In the genomic region with DNA sequence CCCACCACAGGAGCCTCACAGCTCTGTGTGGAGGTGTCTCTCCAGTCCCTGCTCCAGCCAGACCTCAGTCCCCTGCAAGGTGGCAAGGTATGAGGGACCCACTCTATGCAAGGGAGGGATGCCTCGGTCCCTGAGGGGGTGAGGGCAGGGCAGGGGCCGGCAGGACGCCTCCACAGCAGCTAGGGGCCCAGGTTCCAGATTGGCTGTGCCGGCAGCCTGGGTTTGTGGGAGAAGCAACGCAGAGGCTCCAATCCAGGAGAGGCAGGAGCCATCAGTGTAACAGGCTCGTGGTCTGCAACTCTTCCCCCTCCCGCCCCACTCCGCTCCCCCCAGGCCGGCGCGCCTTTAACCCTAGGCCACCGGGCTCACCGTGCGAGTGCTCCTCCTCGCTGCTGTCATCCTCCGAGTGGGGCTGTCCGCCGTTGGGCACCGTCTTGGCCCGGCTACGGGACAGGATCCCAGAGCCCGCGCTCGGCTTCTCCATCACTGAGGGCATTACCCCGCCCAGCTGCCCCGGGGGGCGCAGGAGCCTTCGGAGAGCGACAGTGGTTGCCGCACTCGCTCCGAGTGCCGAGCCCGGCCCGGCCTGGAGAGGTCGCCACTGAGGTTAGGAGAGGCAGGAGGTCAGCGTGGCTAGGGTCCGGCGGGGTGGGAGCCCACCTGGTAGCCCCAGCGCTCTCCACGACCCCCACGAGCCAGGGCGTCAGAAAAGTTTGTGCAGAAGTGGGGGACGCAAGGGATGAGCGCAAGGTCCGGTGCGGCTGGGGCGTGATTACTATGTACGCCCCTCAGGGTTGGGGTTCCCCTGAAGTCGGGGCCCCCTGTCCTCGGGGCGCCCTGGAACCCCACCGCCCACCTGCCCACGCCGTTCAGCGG, we compare ENCODE assay signal across 1 cellular context.
A peak's percentile ranks its signal among the peaks of the same experiment; 100 is the strongest.
TF ChIP-seq lines count a peak whose summit lies in the region.

No MANE protein-coding gene starts in this region.

TF ChIP-seq in HEK293, 187 proteins besides CTCF, POLR2A, EP300 and RAD21 (continued from another document and continues in another):
- TF ChIP-seq TCF7L2 (IDR thresholded peaks at IDR 0.05; ENCODE audit: borderline replicate concordance, low read depth, low read length) (no peak), SALL2 (tag by site-specific recombination; IDR thresholded peaks at IDR 0.05; ENCODE audit: borderline replicate concordance) (no peak), ZNF266 (tag by site-specific recombination; IDR thresholded peaks at IDR 0.05; ENCODE audit: low read depth) (no peak), ZNF530 (tag by site-specific recombination; IDR thresholded peaks at IDR 0.05; ENCODE audit: low read depth) (no peak), RBAK (tag by site-specific recombination; IDR thresholded peaks at IDR 0.05) (no peak), ZNF768 (tag by site-specific recombination; IDR thresholded peaks at IDR 0.05) (no peak), ZNF146 (tag by site-specific recombination; IDR thresholded peaks at IDR 0.05) (no peak), ZBTB21 (tag by site-specific recombination; IDR thresholded peaks at IDR 0.05) (no peak), ZNF394 (tag by site-specific recombination; IDR thresholded peaks at IDR 0.05; ENCODE audit: borderline replicate concordance) (no peak; the same call in 1 of the 2 replicates), GLI4 (tag by site-specific recombination; IDR thresholded peaks at IDR 0.05) (no peak), ZSCAN30 (tag by site-specific recombination; IDR thresholded peaks at IDR 0.05) (0 out of 2 replicates have a peak, but pooled peaks have one; percentile 52), ZNF211 (tag by site-specific recombination; IDR thresholded peaks at IDR 0.05; ENCODE audit: low read depth) (no peak), ZSCAN23 (tag by site-specific recombination; IDR thresholded peaks at IDR 0.05) (no peak), MEIS1 (CRISPR knock-in tag; IDR thresholded peaks at IDR 0.05; ENCODE audit: borderline replicate concordance) (no peak), SCRT1 (tag by site-specific recombination; IDR thresholded peaks at IDR 0.05; ENCODE audit: borderline replicate concordance) (no peak), ZNF138 (tag by site-specific recombination; IDR thresholded peaks at IDR 0.05; ENCODE audit: borderline replicate concordance) (no peak), HOXC10 (CRISPR knock-in tag; IDR thresholded peaks at IDR 0.05) (no peak), YY1 (tag by site-specific recombination; IDR thresholded peaks at IDR 0.05) (no peak), MZF1 (tag by site-specific recombination; IDR thresholded peaks at IDR 0.05; ENCODE audit: borderline replicate concordance) (no peak), ZNF404 (tag by site-specific recombination; IDR thresholded peaks at IDR 0.05) (no peak), ZBTB8A (tag by site-specific recombination; IDR thresholded peaks at IDR 0.05) (peak; percentile 59), ZBTB17 (tag by site-specific recombination; IDR thresholded peaks at IDR 0.05) (peak; percentile 89), ZNF843 (tag by site-specific recombination; IDR thresholded peaks at IDR 0.05) (no peak), ZNF521 (tag by site-specific recombination; IDR thresholded peaks at IDR 0.05) (no peak), ZNF707 (tag by site-specific recombination; IDR thresholded peaks at IDR 0.05) (no peak), ZNF10 (tag by site-specific recombination; IDR thresholded peaks at IDR 0.05) (no peak), ZNF121 (tag by site-specific recombination; IDR thresholded peaks at IDR 0.05) (no peak), ZBTB20 (tag by site-specific recombination; IDR thresholded peaks at IDR 0.05) (peak; percentile 66; the same call in 1 of the 2 replicates), ZNF791 (tag by site-specific recombination; IDR thresholded peaks at IDR 0.05) (no peak), ZNF169 (tag by site-specific recombination; IDR thresholded peaks at IDR 0.05) (no peak), ZNF23 (tag by site-specific recombination; IDR thresholded peaks at IDR 0.05; ENCODE audit: borderline replicate concordance) (no peak), ZNF426 (tag by site-specific recombination; IDR thresholded peaks at IDR 0.05) (no peak), ZNF37A (tag by site-specific recombination; IDR thresholded peaks at IDR 0.05) (no peak), ZNF670 (tag by site-specific recombination; IDR thresholded peaks at IDR 0.05; ENCODE audit: low read depth) (no peak), SP3 (tag by site-specific recombination; IDR thresholded peaks at IDR 0.05) (no peak)
- TF ChIP-seq, protein P1, sequence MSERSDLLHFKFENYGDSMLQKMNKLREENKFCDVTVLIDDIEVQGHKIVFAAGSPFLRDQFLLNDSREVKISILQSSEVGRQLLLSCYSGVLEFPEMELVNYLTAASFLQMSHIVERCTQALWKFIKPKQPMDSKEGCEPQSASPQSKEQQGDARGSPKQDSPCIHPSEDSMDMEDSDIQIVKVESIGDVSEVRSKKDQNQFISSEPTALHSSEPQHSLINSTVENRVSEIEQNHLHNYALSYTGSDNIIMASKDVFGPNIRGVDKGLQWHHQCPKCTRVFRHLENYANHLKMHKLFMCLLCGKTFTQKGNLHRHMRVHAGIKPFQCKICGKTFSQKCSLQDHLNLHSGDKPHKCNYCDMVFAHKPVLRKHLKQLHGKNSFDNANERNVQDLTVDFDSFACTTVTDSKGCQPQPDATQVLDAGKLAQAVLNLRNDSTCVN (tag by site-specific recombination; optimal IDR thresholded peaks at IDR 0.05): peak; percentile 39
- TF ChIP-seq, protein P2, sequence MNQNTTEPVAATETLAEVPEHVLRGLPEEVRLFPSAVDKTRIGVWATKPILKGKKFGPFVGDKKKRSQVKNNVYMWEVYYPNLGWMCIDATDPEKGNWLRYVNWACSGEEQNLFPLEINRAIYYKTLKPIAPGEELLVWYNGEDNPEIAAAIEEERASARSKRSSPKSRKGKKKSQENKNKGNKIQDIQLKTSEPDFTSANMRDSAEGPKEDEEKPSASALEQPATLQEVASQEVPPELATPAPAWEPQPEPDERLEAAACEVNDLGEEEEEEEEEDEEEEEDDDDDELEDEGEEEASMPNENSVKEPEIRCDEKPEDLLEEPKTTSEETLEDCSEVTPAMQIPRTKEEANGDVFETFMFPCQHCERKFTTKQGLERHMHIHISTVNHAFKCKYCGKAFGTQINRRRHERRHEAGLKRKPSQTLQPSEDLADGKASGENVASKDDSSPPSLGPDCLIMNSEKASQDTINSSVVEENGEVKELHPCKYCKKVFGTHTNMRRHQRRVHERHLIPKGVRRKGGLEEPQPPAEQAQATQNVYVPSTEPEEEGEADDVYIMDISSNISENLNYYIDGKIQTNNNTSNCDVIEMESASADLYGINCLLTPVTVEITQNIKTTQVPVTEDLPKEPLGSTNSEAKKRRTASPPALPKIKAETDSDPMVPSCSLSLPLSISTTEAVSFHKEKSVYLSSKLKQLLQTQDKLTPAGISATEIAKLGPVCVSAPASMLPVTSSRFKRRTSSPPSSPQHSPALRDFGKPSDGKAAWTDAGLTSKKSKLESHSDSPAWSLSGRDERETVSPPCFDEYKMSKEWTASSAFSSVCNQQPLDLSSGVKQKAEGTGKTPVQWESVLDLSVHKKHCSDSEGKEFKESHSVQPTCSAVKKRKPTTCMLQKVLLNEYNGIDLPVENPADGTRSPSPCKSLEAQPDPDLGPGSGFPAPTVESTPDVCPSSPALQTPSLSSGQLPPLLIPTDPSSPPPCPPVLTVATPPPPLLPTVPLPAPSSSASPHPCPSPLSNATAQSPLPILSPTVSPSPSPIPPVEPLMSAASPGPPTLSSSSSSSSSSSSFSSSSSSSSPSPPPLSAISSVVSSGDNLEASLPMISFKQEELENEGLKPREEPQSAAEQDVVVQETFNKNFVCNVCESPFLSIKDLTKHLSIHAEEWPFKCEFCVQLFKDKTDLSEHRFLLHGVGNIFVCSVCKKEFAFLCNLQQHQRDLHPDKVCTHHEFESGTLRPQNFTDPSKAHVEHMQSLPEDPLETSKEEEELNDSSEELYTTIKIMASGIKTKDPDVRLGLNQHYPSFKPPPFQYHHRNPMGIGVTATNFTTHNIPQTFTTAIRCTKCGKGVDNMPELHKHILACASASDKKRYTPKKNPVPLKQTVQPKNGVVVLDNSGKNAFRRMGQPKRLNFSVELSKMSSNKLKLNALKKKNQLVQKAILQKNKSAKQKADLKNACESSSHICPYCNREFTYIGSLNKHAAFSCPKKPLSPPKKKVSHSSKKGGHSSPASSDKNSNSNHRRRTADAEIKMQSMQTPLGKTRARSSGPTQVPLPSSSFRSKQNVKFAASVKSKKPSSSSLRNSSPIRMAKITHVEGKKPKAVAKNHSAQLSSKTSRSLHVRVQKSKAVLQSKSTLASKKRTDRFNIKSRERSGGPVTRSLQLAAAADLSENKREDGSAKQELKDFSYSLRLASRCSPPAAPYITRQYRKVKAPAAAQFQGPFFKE (tag by site-specific recombination; IDR thresholded peaks at IDR 0.05; ENCODE audit: borderline replicate concordance): no peak
- TF ChIP-seq, protein P3, sequence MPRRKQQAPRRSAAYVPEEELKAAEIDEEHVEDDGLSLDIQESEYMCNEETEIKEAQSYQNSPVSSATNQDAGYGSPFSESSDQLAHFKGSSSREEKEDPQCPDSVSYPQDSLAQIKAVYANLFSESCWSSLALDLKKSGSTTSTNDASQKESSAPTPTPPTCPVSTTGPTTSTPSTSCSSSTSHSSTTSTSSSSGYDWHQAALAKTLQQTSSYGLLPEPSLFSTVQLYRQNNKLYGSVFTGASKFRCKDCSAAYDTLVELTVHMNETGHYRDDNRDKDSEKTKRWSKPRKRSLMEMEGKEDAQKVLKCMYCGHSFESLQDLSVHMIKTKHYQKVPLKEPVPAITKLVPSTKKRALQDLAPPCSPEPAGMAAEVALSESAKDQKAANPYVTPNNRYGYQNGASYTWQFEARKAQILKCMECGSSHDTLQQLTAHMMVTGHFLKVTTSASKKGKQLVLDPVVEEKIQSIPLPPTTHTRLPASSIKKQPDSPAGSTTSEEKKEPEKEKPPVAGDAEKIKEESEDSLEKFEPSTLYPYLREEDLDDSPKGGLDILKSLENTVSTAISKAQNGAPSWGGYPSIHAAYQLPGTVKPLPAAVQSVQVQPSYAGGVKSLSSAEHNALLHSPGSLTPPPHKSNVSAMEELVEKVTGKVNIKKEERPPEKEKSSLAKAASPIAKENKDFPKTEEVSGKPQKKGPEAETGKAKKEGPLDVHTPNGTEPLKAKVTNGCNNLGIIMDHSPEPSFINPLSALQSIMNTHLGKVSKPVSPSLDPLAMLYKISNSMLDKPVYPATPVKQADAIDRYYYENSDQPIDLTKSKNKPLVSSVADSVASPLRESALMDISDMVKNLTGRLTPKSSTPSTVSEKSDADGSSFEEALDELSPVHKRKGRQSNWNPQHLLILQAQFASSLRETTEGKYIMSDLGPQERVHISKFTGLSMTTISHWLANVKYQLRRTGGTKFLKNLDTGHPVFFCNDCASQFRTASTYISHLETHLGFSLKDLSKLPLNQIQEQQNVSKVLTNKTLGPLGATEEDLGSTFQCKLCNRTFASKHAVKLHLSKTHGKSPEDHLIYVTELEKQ (tag by site-specific recombination; IDR thresholded peaks at IDR 0.05; ENCODE audit: borderline replicate concordance): no peak
- TF ChIP-seq, protein P4, sequence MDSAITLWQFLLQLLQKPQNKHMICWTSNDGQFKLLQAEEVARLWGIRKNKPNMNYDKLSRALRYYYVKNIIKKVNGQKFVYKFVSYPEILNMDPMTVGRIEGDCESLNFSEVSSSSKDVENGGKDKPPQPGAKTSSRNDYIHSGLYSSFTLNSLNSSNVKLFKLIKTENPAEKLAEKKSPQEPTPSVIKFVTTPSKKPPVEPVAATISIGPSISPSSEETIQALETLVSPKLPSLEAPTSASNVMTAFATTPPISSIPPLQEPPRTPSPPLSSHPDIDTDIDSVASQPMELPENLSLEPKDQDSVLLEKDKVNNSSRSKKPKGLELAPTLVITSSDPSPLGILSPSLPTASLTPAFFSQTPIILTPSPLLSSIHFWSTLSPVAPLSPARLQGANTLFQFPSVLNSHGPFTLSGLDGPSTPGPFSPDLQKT (IDR thresholded peaks at IDR 0.05; ENCODE audit: borderline replicate concordance, low read depth, low read length): no peak
- TF ChIP-seq, protein P5, sequence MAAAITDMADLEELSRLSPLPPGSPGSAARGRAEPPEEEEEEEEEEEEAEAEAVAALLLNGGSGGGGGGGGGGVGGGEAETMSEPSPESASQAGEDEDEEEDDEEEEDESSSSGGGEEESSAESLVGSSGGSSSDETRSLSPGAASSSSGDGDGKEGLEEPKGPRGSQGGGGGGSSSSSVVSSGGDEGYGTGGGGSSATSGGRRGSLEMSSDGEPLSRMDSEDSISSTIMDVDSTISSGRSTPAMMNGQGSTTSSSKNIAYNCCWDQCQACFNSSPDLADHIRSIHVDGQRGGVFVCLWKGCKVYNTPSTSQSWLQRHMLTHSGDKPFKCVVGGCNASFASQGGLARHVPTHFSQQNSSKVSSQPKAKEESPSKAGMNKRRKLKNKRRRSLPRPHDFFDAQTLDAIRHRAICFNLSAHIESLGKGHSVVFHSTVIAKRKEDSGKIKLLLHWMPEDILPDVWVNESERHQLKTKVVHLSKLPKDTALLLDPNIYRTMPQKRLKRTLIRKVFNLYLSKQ (tag by site-specific recombination; IDR thresholded peaks at IDR 0.05; ENCODE audit: borderline replicate concordance): no peak
- TF ChIP-seq, protein P6, sequence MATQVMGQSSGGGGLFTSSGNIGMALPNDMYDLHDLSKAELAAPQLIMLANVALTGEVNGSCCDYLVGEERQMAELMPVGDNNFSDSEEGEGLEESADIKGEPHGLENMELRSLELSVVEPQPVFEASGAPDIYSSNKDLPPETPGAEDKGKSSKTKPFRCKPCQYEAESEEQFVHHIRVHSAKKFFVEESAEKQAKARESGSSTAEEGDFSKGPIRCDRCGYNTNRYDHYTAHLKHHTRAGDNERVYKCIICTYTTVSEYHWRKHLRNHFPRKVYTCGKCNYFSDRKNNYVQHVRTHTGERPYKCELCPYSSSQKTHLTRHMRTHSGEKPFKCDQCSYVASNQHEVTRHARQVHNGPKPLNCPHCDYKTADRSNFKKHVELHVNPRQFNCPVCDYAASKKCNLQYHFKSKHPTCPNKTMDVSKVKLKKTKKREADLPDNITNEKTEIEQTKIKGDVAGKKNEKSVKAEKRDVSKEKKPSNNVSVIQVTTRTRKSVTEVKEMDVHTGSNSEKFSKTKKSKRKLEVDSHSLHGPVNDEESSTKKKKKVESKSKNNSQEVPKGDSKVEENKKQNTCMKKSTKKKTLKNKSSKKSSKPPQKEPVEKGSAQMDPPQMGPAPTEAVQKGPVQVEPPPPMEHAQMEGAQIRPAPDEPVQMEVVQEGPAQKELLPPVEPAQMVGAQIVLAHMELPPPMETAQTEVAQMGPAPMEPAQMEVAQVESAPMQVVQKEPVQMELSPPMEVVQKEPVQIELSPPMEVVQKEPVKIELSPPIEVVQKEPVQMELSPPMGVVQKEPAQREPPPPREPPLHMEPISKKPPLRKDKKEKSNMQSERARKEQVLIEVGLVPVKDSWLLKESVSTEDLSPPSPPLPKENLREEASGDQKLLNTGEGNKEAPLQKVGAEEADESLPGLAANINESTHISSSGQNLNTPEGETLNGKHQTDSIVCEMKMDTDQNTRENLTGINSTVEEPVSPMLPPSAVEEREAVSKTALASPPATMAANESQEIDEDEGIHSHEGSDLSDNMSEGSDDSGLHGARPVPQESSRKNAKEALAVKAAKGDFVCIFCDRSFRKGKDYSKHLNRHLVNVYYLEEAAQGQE (tag by site-specific recombination; IDR thresholded peaks at IDR 0.05): no peak
- TF ChIP-seq, protein P7, sequence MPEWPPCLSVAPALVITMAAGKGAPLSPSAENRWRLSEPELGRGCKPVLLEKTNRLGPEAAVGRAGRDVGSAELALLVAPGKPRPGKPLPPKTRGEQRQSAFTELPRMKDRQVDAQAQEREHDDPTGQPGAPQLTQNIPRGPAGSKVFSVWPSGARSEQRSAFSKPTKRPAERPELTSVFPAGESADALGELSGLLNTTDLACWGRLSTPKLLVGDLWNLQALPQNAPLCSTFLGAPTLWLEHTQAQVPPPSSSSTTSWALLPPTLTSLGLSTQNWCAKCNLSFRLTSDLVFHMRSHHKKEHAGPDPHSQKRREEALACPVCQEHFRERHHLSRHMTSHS (tag by site-specific recombination; IDR thresholded peaks at IDR 0.05): no peak
